In genomic region chr7:111987115-111987826, GRCh38 we compare ENCODE assay signal across 10 cellular contexts.
DNase-seq lines count a peak whose midpoint lies in the region; ATAC-seq and TF ChIP-seq lines count a peak whose summit lies in the region.
"Had no signal": no experiment of that assay in that cellular context is flagged by ENCODE, and none has a peak within 500 bp of the region (broad histone marks: within the 10 kb centered on the region; RNA-seq: fewer than 3 reads in every experiment).

No MANE protein-coding gene starts in this region.

- no peak overlapping the region for H2AFZ ChIP-seq in IMR-90 (replicated peaks; ENCODE audit: low read length, poor library complexity)

- in situ Hi-C loops in IMR-90 (cut with MboI; ENCODE audit: low sequenced_read_pairs), result no loop called here

- no peak overlapping the region for H4K5ac ChIP-seq in IMR-90 (ENCODE audit: low read depth, low read length)

- peaks cover 13% of the 10 kb centered on the region for H3K36me3 ChIP-seq in IMR-90 (ENCODE audit: control insufficient read depth, insufficient read depth, low read length)
- H3K36me3 ChIP-seq in left ventricle myocardium inferior, result peaks cover 30% of the 10 kb centered on the region
- peaks cover 2% of the 10 kb centered on the region for H3K36me3 ChIP-seq in suprapubic skin
- peaks cover 0 to 36% (median 0%) of the 10 kb centered on the region in 3 donors for H3K36me3 ChIP-seq in tibial nerve
- H3K36me3 ChIP-seq: vagina had no signal

- H4K91ac ChIP-seq in IMR-90 (ENCODE audit: insufficient read depth, low read depth, low read length), result no peak overlapping the region

- no peak overlapping the region for H2BK20ac ChIP-seq in IMR-90 (ENCODE audit: low read depth, low read length)

- peaks cover 0 to 3% of the 10 kb centered on the region in 2 experiments; a peak in 1 of 4 replicates for H3K79me1 ChIP-seq in IMR-90 (ENCODE audit: low read depth in 1 of 2, low read length in 2 of 2)

- peak; percentile 71 for DNase-seq in IMR-90
- no peak for DNase-seq in activated B cell treated with CpG ODN at 0.5 μM for 24 hours
- DNase-seq in left ventricle myocardium inferior, result no peak
- DNase-seq in suprapubic skin (ENCODE audit: low spot score in 2 of 2), result no peak
- DNase-seq in NCI-H524 (lab: John Stamatoyannopoulos, UW), result no peak
- DNase-seq in tibial nerve (ENCODE audit: low spot score in 2 of 2), result no peak
- DNase-seq in DMS 273 (lab: John Stamatoyannopoulos, UW; ENCODE audit: unreplicated experiment), result no peak
- no peak for DNase-seq in T-helper 2 cell

- H3K4ac ChIP-seq in IMR-90 (ENCODE audit: low read depth, low read length), result no peak overlapping the region; the same call in 1 of the 2 replicates

- no peak overlapping the region for H3K23ac ChIP-seq in IMR-90 (ENCODE audit: low read depth, low read length)

- H2AK5ac ChIP-seq in IMR-90 (ENCODE audit: low read depth, low read length), result no peak overlapping the region

- no peak overlapping the region for H3K56ac ChIP-seq in IMR-90 (ENCODE audit: extremely low read depth, insufficient read depth, low read length)

- no peak overlapping the region for H3K4me3 ChIP-seq in IMR-90 (ENCODE audit: insufficient read depth, low read depth, low read length)
- H3K4me3 ChIP-seq in left ventricle myocardium inferior, result no peak overlapping the region
- H3K4me3 ChIP-seq in suprapubic skin, result no peak overlapping the region
- no peak overlapping the region for H3K4me3 ChIP-seq in tibial nerve
- H3K4me3 ChIP-seq: vagina had no signal

- BruUV-seq in IMR-90 (replicated peaks; lab: Mats Ljungman, UMichigan), result no TSS peak

- no peak overlapping the region; the same call in 1 of the 2 replicates for H3K4me2 ChIP-seq in IMR-90 (ENCODE audit: low read depth, low read length)

- no peak overlapping the region for H2BK120ac ChIP-seq in IMR-90 (ENCODE audit: low read depth, low read length)

- peak overlapping the region; percentile 25 for H3K14ac ChIP-seq in IMR-90 (replicated peaks; ENCODE audit: low read depth, low read length)

- TF ChIP-seq EP300 in suprapubic skin (IDR thresholded peaks at IDR 0.05) (no peak), tibial nerve (IDR thresholded peaks at IDR 0.05) (no peak)

- CTCF ChIA-PET in IMR-90 (lab: Yijun Ruan, JAX) (no interaction called here), activated B cell treated with CpG ODN at 0.5 μM for 24 hours (lab: Charles Lee) (no interaction called here)

- H3K9me3 Mint-ChIP-seq in activated B cell treated with CpG ODN at 0.5 μM for 24 hours, result no peaks in the 10 kb centered on the region
- H3K9me3 Mint-ChIP-seq: T-helper 1 cell treated with Interleukin-12 subunit alpha and Interleukin-12 subunit beta and Interleukin-4 antibody, amounts not matched to agents 30 μg/mL and 1 μg/mL, for 36 hours had no signal

- TF ChIP-seq CTCF in IMR-90 (conservative IDR thresholded peaks at IDR 0.05; ENCODE audit: low read depth, low read length), result no peak
- TF ChIP-seq CTCF in activated B cell treated with CpG ODN at 0.5 μM for 24 hours (IDR thresholded peaks at IDR 0.05), result no peak
- TF ChIP-seq CTCF in left ventricle myocardium inferior (IDR thresholded peaks at IDR 0.05; ENCODE audit: borderline replicate concordance), result no peak
- TF ChIP-seq CTCF in suprapubic skin (IDR thresholded peaks at IDR 0.05), result no peak
- TF ChIP-seq CTCF in tibial nerve (IDR thresholded peaks at IDR 0.05), result no peak

- dilution Hi-C loops in IMR-90 (cut with HindIII; ENCODE audit: low sequenced_read_pairs, unreplicated experiment), result no loop called here

- H3K27me3 ChIP-seq in IMR-90 (ENCODE audit: control insufficient read depth, insufficient read depth, low read length) (no peaks in the 10 kb centered on the region), left ventricle myocardium inferior (ENCODE audit: low read depth) (no peaks in the 10 kb centered on the region), suprapubic skin (no peaks in the 10 kb centered on the region), tibial nerve (no peaks in the 10 kb centered on the region)
- H3K27me3 ChIP-seq: vagina had no signal

- no peak overlapping the region for H2AK9ac ChIP-seq in IMR-90 (replicated peaks; ENCODE audit: low read depth, low read length, poor library complexity)

- no peak for TF ChIP-seq RAD21 in IMR-90 (IDR thresholded peaks at IDR 0.05; ENCODE audit: low read length)

- no peaks in the 10 kb centered on the region for H3K27me3 Mint-ChIP-seq in activated B cell treated with CpG ODN at 0.5 μM for 24 hours

- intact Hi-C loops in IMR-90 (cut with micrococcal nuclease) (loop anchor here (10.0 kb wide), 1 partner anchor 218 kb away; the partner anchor contains the start of genes DOCK4 and ZNF277), activated B cell treated with CpG ODN at 0.5 μM for 24 hours (cut with micrococcal nuclease) (no loop called here), left ventricle myocardium inferior (cut with micrococcal nuclease) (no loop called here)

- TF ChIP-seq POLR2A in IMR-90 (IDR thresholded peaks at IDR 0.05; ENCODE audit: low read depth, low read length), result no peak
- TF ChIP-seq POLR2A in suprapubic skin (IDR thresholded peaks at IDR 0.05), result no peak
- TF ChIP-seq POLR2A in tibial nerve (IDR thresholded peaks at IDR 0.05), result no peak

- no peak overlapping the region for H3K27ac ChIP-seq in IMR-90 (ENCODE audit: insufficient read depth, low read length)
- H3K27ac ChIP-seq in left ventricle myocardium inferior (replicated peaks), result peak overlapping the region; percentile 72
- H3K27ac ChIP-seq in suprapubic skin, result peak overlapping the region; percentile 64
- H3K27ac ChIP-seq in tibial nerve, result peak overlapping the region in 2 of 4 donors; percentile 29 to 47
- H3K27ac ChIP-seq: vagina had no signal

- peaks cover 11% of the 10 kb centered on the region for H3K4me1 Mint-ChIP-seq in activated B cell treated with CpG ODN at 0.5 μM for 24 hours

- no peaks in the 10 kb centered on the region for H4K20me1 ChIP-seq in IMR-90 (ENCODE audit: insufficient read depth, low read length)

- H2BK15ac ChIP-seq in IMR-90 (ENCODE audit: low read depth, low read length), result no peak overlapping the region; the same call in 2 of the 3 replicates

- no peaks in the 10 kb centered on the region; the same call in 1 of the 2 replicates for H3K9me1 ChIP-seq in IMR-90 (ENCODE audit: insufficient read depth, low read length)

- no peak overlapping the region for H3K4me3 Mint-ChIP-seq in activated B cell treated with CpG ODN at 0.5 μM for 24 hours
- H3K4me3 Mint-ChIP-seq: T-helper 1 cell treated with Interleukin-12 subunit alpha and Interleukin-12 subunit beta and Interleukin-4 antibody, amounts not matched to agents 30 μg/mL and 1 μg/mL, for 36 hours had no signal

- ATAC-seq in IMR-90 (ENCODE audit: low read depth) (peak; percentile 61), activated B cell treated with CpG ODN at 0.5 μM for 24 hours (ENCODE audit: low read depth) (peak; percentile 42)

- H3K9ac ChIP-seq in IMR-90 (ENCODE audit: low read depth, low read length), result no peak overlapping the region

- H3K4me1 ChIP-seq in IMR-90 (ENCODE audit: control insufficient read depth, insufficient read depth, low read length) (peaks cover 3% of the 10 kb centered on the region; the same call in 1 of the 2 replicates), left ventricle myocardium inferior (peaks cover 23% of the 10 kb centered on the region), suprapubic skin (peaks cover 3% of the 10 kb centered on the region), tibial nerve (peaks cover 0 to 9% (median 0%) of the 10 kb centered on the region in 4 donors)
- H3K4me1 ChIP-seq: vagina had no signal

- no peaks in the 10 kb centered on the region for H3K36me3 Mint-ChIP-seq in activated B cell treated with CpG ODN at 0.5 μM for 24 hours (ENCODE audit: low read depth)

- peak overlapping the region; percentile 6 for H3K27ac Mint-ChIP-seq in activated B cell treated with CpG ODN at 0.5 μM for 24 hours
- H3K27ac Mint-ChIP-seq: T-helper 1 cell treated with Interleukin-12 subunit alpha and Interleukin-12 subunit beta and Interleukin-4 antibody, amounts not matched to agents 30 μg/mL and 1 μg/mL, for 36 hours had no signal

- 0 out of 4 replicates have a peak overlapping the region, but pooled peaks of 1 of the 2 experiments have one; percentile 3 for H4K8ac ChIP-seq in IMR-90 (ENCODE audit: low read depth in 2 of 2, low read length in 2 of 2)

- H3K9me3 ChIP-seq in IMR-90 (ENCODE audit: control insufficient read depth, insufficient read depth, low read length) (no peaks in the 10 kb centered on the region), left ventricle myocardium inferior (replicated peaks) (no peaks in the 10 kb centered on the region), suprapubic skin (no peaks in the 10 kb centered on the region), tibial nerve (no peaks in the 10 kb centered on the region)
- H3K9me3 ChIP-seq: vagina had no signal

- POLR2A ChIA-PET in IMR-90 (lab: Charles Lee; ENCODE audit: unreplicated experiment), result no interaction called here
- POLR2A ChIA-PET in activated B cell treated with CpG ODN at 0.5 μM for 24 hours (lab: Charles Lee), result no interaction called here

- H3K18ac ChIP-seq in IMR-90 (ENCODE audit: low read depth, low read length), result no peak overlapping the region

- WGBS in IMR-90 (ENCODE audit: extremely low coverage in 2 of 2, insufficient read length in 1 of 2), 2 experiments, result 0% methylated on average over 1 of the region's 6 CpGs; no CpG with 5 or more reads in 1 of the 2 experiments
- WGBS in suprapubic skin, result 48% methylated on average over 6 of the region's 6 CpGs
- WGBS in tibial nerve, 2 donors, result 61 to 71% methylated on average over 6 of the region's 6 CpGs

- no peak overlapping the region for H2BK5ac ChIP-seq in IMR-90 (ENCODE audit: low read depth, low read length, poor library complexity, severe bottlenecking)

TF ChIP-seq in IMR-90, 13 proteins besides CTCF, POLR2A, EP300 and RAD21:
- TF ChIP-seq SMC3 (IDR thresholded peaks at IDR 0.05; ENCODE audit: low read depth, low read length), result no peak
- TF ChIP-seq CEBPB (IDR thresholded peaks at IDR 0.05; ENCODE audit: low read depth, low read length), result peak; percentile 46; the same call in 1 of the 2 replicates
